Comparison of ENCODE assay signal across 8 cellular contexts in genomic region chr20:3071610-3072529, GRCh38. TPM values are rescaled to one million over a fixed set of nuclear protein-coding genes. Genes with fewer than 3 reads are reported as not detected.
DNase-seq lines count a peak whose midpoint lies in the region; ATAC-seq lines count a peak whose summit lies in the region.

Gene OXT (plus strand): TSS chr20:3071620. CDS start chr20:3071656, 36 bp downstream.

- H3K9me3 Mint-ChIP-seq in activated naive CD8-positive, alpha-beta T cell treated with anti-CD3 and anti-CD28 coated beads, Interleukin-2, amount 10 ng/mL, durations not matched to agents 7 days and 5 days, result no peaks in the 10 kb centered on the region

- peak; percentile 61 to 73 (median 69) for DNase-seq in T-helper 1 cell
- peak; percentile 70 for DNase-seq in activated naive CD8-positive, alpha-beta T cell treated with anti-CD3 and anti-CD28 coated beads, Interleukin-2, amount 10 ng/mL, durations not matched to agents 7 days and 5 days
- peak; percentile 67 for DNase-seq in left kidney (ENCODE audit: low read depth, low spot score)
- DNase-seq in stimulated activated CD4-positive, alpha-beta T cell treated with anti-CD3 and anti-CD28 coated beads, TNF-alpha, amount 100 ng/mL, for 24 hours (ENCODE audit: low read depth in 3 of 3), result peak; percentile 25 to 73 (median 33)
- no peak for DNase-seq in NCI-H345 (lab: John Stamatoyannopoulos, UW)
- no peak for DNase-seq in dedifferentiated amniotic fluid mesenchymal stem cell (ENCODE audit: extremely low spot score)
- no peak for DNase-seq in DMS 273 (lab: John Stamatoyannopoulos, UW; ENCODE audit: unreplicated experiment)

- peaks cover 18% of the 10 kb centered on the region for H3K27me3 Mint-ChIP-seq in activated naive CD8-positive, alpha-beta T cell treated with anti-CD3 and anti-CD28 coated beads, Interleukin-2, amount 10 ng/mL, durations not matched to agents 7 days and 5 days

- peak within 1 kb of the TSS; percentile 76 for H3K4me3 Mint-ChIP-seq in activated naive CD8-positive, alpha-beta T cell treated with anti-CD3 and anti-CD28 coated beads, Interleukin-2, amount 10 ng/mL, durations not matched to agents 7 days and 5 days

- ATAC-seq in activated naive CD8-positive, alpha-beta T cell treated with anti-CD3 and anti-CD28 coated beads, Interleukin-2, amount 10 ng/mL, durations not matched to agents 7 days and 5 days (ENCODE audit: low read depth), result peak; percentile 76
- ATAC-seq in HG02840 (IDR thresholded peaks at IDR 0.05; ENCODE audit: low FRiP score, unreplicated experiment), result no peak

- POLR2A ChIA-PET in activated naive CD8-positive, alpha-beta T cell treated with anti-CD3 and anti-CD28 coated beads, Interleukin-2, amount 10 ng/mL, durations not matched to agents 7 days and 5 days (lab: Charles Lee), result interaction anchor here (1.0 to 1.1 kb wide), 2 partner anchors 21 to 199 kb away, joined by 3 read pairs; partner anchors contain the start of gene PTPRA

- peaks cover 17% of the 10 kb centered on the region for H3K4me1 Mint-ChIP-seq in activated naive CD8-positive, alpha-beta T cell treated with anti-CD3 and anti-CD28 coated beads, Interleukin-2, amount 10 ng/mL, durations not matched to agents 7 days and 5 days

- H3K36me3 Mint-ChIP-seq in activated naive CD8-positive, alpha-beta T cell treated with anti-CD3 and anti-CD28 coated beads, Interleukin-2, amount 10 ng/mL, durations not matched to agents 7 days and 5 days, result no peaks in the 10 kb centered on the region

- H3K27ac Mint-ChIP-seq in activated naive CD8-positive, alpha-beta T cell treated with anti-CD3 and anti-CD28 coated beads, Interleukin-2, amount 10 ng/mL, durations not matched to agents 7 days and 5 days, result peak within 1 kb of the TSS; percentile 45

RNA-seq across cellular contexts. Expression of gene OXT, which starts in this region (rescaled TPM):
- under 1 TPM; 0.68 to 0.89 TPM for total RNA-seq in activated naive CD8-positive, alpha-beta T cell treated with anti-CD3 and anti-CD28 coated beads, Interleukin-2, amount 10 ng/mL, durations not matched to agents 7 days and 5 days

Comparison
In these comparisons a context has a peak if more than half of its experiments do, and no peak if none do; other contexts are left out.
1. Peak in DNase-seq and ATAC-seq in activated naive CD8-positive, alpha-beta T cell treated with anti-CD3 and anti-CD28 coated beads, Interleukin-2, amount 10 ng/mL, durations not matched to agents 7 days and 5 days; RNA of the gene not detected or under 1 TPM.
2. DNase-seq: peak in T-helper 1 cell (5 of 5), left kidney (single experiment) and stimulated activated CD4-positive, alpha-beta T cell treated with anti-CD3 and anti-CD28 coated beads, TNF-alpha, amount 100 ng/mL, for 24 hours (3 of 3); none in NCI-H345 (single experiment), dedifferentiated amniotic fluid mesenchymal stem cell (single experiment) and DMS 273 (single experiment).